Comparison of ENCODE assay signal across 8 cellular contexts in the genomic region with DNA sequence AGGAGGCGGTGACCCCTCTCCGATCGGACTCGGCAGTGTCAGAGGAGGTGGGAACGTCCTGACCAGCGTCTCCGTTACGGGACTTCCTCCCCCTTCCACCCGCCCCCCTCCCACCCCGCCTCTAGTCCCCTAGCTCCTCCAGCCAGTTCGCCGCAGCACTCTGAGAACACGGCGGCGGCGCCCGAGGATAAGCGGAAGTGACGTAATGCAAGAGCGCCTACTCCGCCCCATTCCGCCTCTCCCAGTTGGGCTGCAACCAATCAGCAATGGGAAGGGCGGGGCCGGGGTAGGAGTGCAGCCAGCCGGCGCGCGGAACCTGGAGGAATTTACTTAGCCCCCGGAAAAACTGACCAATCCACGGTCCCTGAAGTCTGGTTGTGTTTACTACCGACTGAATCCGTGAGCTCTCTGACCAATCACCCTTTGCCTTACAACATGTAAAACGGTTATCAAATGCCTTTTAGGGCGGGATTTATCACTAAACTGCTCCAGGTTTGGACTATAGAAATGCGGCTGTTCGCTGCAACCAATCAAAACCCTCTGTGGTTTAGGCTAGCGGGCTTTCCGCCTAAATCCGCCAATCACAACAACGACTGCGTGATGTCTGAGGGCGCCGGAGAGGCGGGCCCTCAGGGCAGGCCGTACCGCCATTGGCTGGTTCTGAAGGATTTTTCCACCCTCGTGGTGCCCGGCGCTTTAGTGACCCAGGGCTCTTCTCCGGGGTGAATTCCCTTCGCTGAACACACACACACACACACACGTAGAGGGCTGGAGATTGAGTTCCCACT. TPM values are rescaled to one million over a fixed set of nuclear protein-coding genes. Genes with fewer than 3 reads are reported as not detected.
DNase-seq lines count a peak whose midpoint lies in the region; ATAC-seq and TF ChIP-seq lines count a peak whose summit lies in the region.

A gene with protein sequence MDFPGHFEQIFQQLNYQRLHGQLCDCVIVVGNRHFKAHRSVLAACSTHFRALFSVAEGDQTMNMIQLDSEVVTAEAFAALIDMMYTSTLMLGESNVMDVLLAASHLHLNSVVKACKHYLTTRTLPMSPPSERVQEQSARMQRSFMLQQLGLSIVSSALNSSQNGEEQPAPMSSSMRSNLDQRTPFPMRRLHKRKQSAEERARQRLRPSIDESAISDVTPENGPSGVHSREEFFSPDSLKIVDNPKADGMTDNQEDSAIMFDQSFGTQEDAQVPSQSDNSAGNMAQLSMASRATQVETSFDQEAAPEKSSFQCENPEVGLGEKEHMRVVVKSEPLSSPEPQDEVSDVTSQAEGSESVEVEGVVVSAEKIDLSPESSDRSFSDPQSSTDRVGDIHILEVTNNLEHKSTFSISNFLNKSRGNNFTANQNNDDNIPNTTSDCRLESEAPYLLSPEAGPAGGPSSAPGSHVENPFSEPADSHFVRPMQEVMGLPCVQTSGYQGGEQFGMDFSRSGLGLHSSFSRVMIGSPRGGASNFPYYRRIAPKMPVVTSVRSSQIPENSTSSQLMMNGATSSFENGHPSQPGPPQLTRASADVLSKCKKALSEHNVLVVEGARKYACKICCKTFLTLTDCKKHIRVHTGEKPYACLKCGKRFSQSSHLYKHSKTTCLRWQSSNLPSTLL (minus strand): TSS at position 202 of the 788 bp plus-strand sequence. CDS start 22,899 bp downstream, outside the sequence.

- no CpG with 5 or more reads among the region's 52 CpGs for WGBS in gastroesophageal sphincter (ENCODE audit: low coverage in 1 of 2), 2 donors

- H3K27ac ChIP-seq in gastroesophageal sphincter, result peak within 1 kb of the TSS; percentile 93 to 100 (median 99)
- H3K27ac ChIP-seq in neutrophil, result peak within 1 kb of the TSS; percentile 85

- H3K4me1 Mint-ChIP-seq in activated naive CD4-positive, alpha-beta T cell treated with anti-CD3 and anti-CD28 coated beads for 36 hours (ENCODE audit: low read depth), result peaks cover 30% of the 10 kb centered on the region

- H3K27me3 Mint-ChIP-seq in activated naive CD4-positive, alpha-beta T cell treated with anti-CD3 and anti-CD28 coated beads for 36 hours (ENCODE audit: low read depth), result no peaks in the 10 kb centered on the region

- in situ Hi-C loops in SK-MEL-5 (cut with HindIII; ENCODE audit: low pct_unique_long_range_greater_than_20kb, low sequenced_read_pairs), result no loop called here

- peak; percentile 37 to 54 for TF ChIP-seq POLR2A in gastroesophageal sphincter (IDR thresholded peaks at IDR 0.05)

- no peak for TF ChIP-seq EP300 in gastroesophageal sphincter (IDR thresholded peaks at IDR 0.05)

- H3K27me3 ChIP-seq in gastroesophageal sphincter, result no peaks in the 10 kb centered on the region
- peaks cover 6% of the 10 kb centered on the region for H3K27me3 ChIP-seq in neutrophil

- TF ChIP-seq CTCF in gastroesophageal sphincter (IDR thresholded peaks at IDR 0.05) (no peak), neutrophil (IDR thresholded peaks at IDR 0.05) (peak; percentile 32)

- intact Hi-C loops in activated naive CD4-positive, alpha-beta T cell treated with anti-CD3 and anti-CD28 coated beads for 36 hours (cut with micrococcal nuclease), result loop anchor here (1.0 to 5.0 kb wide), 14 partner anchors 20 to 1065 kb away; a partner anchor contains a TSS

- H3K4me3 ChIP-seq in gastroesophageal sphincter (peak within 1 kb of the TSS; percentile 70 to 92), neutrophil (ENCODE audit: low read depth in 1 of 2, low read length in 1 of 2) (peak within 1 kb of the TSS; percentile 93 to 95)

- peak; percentile 93 for ATAC-seq in gastroesophageal sphincter

- DNase-seq in GDM1 (lab: John Stamatoyannopoulos, UW), result peak; percentile 100
- peak; percentile 96 for DNase-seq in HEK293T (ENCODE audit: extremely low spot score)
- DNase-seq in MV-4-11 (lab: John Stamatoyannopoulos, UW), result peak; percentile 99
- peak; percentile 98 for DNase-seq in SK-MEL-5 (ENCODE audit: low read depth, low spot score)
- DNase-seq in activated naive CD4-positive, alpha-beta T cell treated with anti-CD3 and anti-CD28 coated beads for 36 hours, result peak; percentile 99
- DNase-seq in superior temporal gyrus (ENCODE audit: extremely low spot score), result peak; percentile 100

- peak within 1 kb of the TSS; percentile 86 for H3K27ac Mint-ChIP-seq in activated naive CD4-positive, alpha-beta T cell treated with anti-CD3 and anti-CD28 coated beads for 36 hours

- POLR2A ChIA-PET in HEK293T (lab: Yijun Ruan, JAX), result interaction anchor here (0.8 to 2.5 kb wide), 8 partner anchors 9 to 320 kb away, joined by 3 to 27 read pairs (median 5); a partner anchor contains a TSS

- H3K36me3 ChIP-seq in gastroesophageal sphincter (no peaks in the 10 kb centered on the region), neutrophil (no peaks in the 10 kb centered on the region)

- no peaks in the 10 kb centered on the region for H3K9me3 Mint-ChIP-seq in activated naive CD4-positive, alpha-beta T cell treated with anti-CD3 and anti-CD28 coated beads for 36 hours

- H3K4me1 ChIP-seq in gastroesophageal sphincter, result peaks cover 0 to 52% (median 21%) of the 10 kb centered on the region in 3 donors
- peaks cover 21 to 23% of the 10 kb centered on the region in 2 experiments for H3K4me1 ChIP-seq in neutrophil (ENCODE audit: control insufficient read depth in 1 of 2, insufficient read depth in 1 of 2, low read depth in 1 of 2, low read length in 1 of 2)

- CTCF ChIA-PET in HEK293T (lab: Yijun Ruan, JAX), result no interaction called here
- CTCF ChIA-PET in activated naive CD4-positive, alpha-beta T cell treated with anti-CD3 and anti-CD28 coated beads for 36 hours (lab: Charles Lee), result no interaction called here

- no peaks in the 10 kb centered on the region for H3K9me3 ChIP-seq in gastroesophageal sphincter
- H3K9me3 ChIP-seq in neutrophil, result no peaks in the 10 kb centered on the region

- H3K4me3 Mint-ChIP-seq in activated naive CD4-positive, alpha-beta T cell treated with anti-CD3 and anti-CD28 coated beads for 36 hours, result peak within 1 kb of the TSS; percentile 93

- peaks cover 8% of the 10 kb centered on the region for H3K36me3 Mint-ChIP-seq in activated naive CD4-positive, alpha-beta T cell treated with anti-CD3 and anti-CD28 coated beads for 36 hours (ENCODE audit: low read depth)

TF ChIP-seq in HEK293T, 16 proteins besides CTCF, POLR2A, EP300 and RAD21:
- TF ChIP-seq L3MBTL2 (conservative IDR thresholded peaks at IDR 0.05) (peak; percentile 57; the same call in 1 of the 2 replicates), CTBP1 (IDR thresholded peaks at IDR 0.05; ENCODE audit: borderline replicate concordance) (no peak), ELF4 (IDR thresholded peaks at IDR 0.05) (no peak), FOXA1 (IDR thresholded peaks at IDR 0.05) (no peak), FOXM1 (IDR thresholded peaks at IDR 0.05; ENCODE audit: borderline replicate concordance) (peak; percentile 82)
- TF ChIP-seq, protein P1, sequence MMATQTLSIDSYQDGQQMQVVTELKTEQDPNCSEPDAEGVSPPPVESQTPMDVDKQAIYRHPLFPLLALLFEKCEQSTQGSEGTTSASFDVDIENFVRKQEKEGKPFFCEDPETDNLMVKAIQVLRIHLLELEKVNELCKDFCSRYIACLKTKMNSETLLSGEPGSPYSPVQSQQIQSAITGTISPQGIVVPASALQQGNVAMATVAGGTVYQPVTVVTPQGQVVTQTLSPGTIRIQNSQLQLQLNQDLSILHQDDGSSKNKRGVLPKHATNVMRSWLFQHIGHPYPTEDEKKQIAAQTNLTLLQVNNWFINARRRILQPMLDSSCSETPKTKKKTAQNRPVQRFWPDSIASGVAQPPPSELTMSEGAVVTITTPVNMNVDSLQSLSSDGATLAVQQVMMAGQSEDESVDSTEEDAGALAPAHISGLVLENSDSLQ (IDR thresholded peaks at IDR 0.05), result peak; percentile 86

RNA-seq across cellular contexts. Expression of the gene that starts here (rescaled TPM):
- total RNA-seq in SK-MEL-5 (2014; rRNA removed; shearing (Covaris generic)), result 6.5 and 7.5 TPM in 2 replicates
- polyA plus RNA-seq in SK-MEL-5 (2015; cell fraction: cytosol; rRNA removed), result 4.0 and 5.8 TPM in 2 replicates
- 21.9 and 26.1 TPM in 2 replicates for polyA plus RNA-seq in SK-MEL-5 (2015; cell fraction: nucleus; rRNA removed)
- 10 to 100 TPM; 10.2 TPM for total RNA-seq in activated naive CD4-positive, alpha-beta T cell treated with anti-CD3 and anti-CD28 coated beads for 36 hours
- 10 to 100 TPM; 12.3 to 15.8 (median 13.5) TPM for total RNA-seq in gastroesophageal sphincter

Comparison
In these comparisons a context has a peak if more than half of its experiments do, and no peak if none do; other contexts are left out.
1. Peak in every context shown above with its lines: DNase-seq, ATAC-seq, H3K4me3 ChIP-seq and H3K27ac ChIP-seq.